In genomic region chr16:77951788-77952187, GRCh38 we compare ENCODE assay signal across 8 cellular contexts.
DNase-seq lines count a peak whose midpoint lies in the region; ATAC-seq, FAIRE-seq and TF ChIP-seq lines count a peak whose summit lies in the region.

No MANE protein-coding gene starts in this region.

- no peaks in the 10 kb centered on the region; the same call in 2 of the 3 replicates for H3K9me3 ChIP-seq in GM12878 (replicated peaks; ENCODE audit: control insufficient read depth, insufficient read depth, low read length)
- H3K9me3 ChIP-seq in adrenal gland (replicated peaks in 1 of 3), result no peaks in the 10 kb centered on the region

- H3K36me3 ChIP-seq in GM12878 (ENCODE audit: control insufficient read depth in 2 of 2, insufficient read depth in 2 of 2, low read length in 1 of 2) (no peaks in the 10 kb centered on the region), adrenal gland (replicated peaks in 1 of 2) (no peaks in the 10 kb centered on the region)

- FAIRE-seq in GM12878 (lab: Jason Lieb, UNC), result no peak

- no peak overlapping the region for H3K27ac Mint-ChIP-seq in progenitor cell of endocrine pancreas
- H3K27ac Mint-ChIP-seq in activated CD4-positive, alpha-beta memory T cell treated with anti-CD3 and anti-CD28 coated beads, Interleukin-2, amount 10 ng/mL, durations not matched to agents 7 days and 5 days, result no peak overlapping the region

- no peak for TF ChIP-seq EP300 in GM12878 (IDR thresholded peaks at IDR 0.05; ENCODE audit: borderline replicate concordance in 1 of 2, control insufficient read depth in 1 of 2, low read depth in 2 of 2, low read length in 2 of 2)

- RAD21 ChIA-PET in GM12878 (lab: Charles Lee; ENCODE audit: unreplicated experiment), result interaction anchor here (1.0 to 4.1 kb wide), 3 partner anchors 15 to 51 kb away, joined by 4 to 17 read pairs (median 11); no protein-coding TSS in a partner anchor

- H3K27me3 Mint-ChIP-seq in progenitor cell of endocrine pancreas, result no peaks in the 10 kb centered on the region
- H3K27me3 Mint-ChIP-seq in activated CD4-positive, alpha-beta memory T cell treated with anti-CD3 and anti-CD28 coated beads, Interleukin-2, amount 10 ng/mL, durations not matched to agents 7 days and 5 days, result peaks cover 4% of the 10 kb centered on the region

- no peak overlapping the region for H2AFZ ChIP-seq in GM12878 (ENCODE audit: control insufficient read depth, low read depth, low read length)

- no peak overlapping the region for H3K4me2 ChIP-seq in GM12878 (ENCODE audit: control insufficient read depth, insufficient read depth)

- no peak overlapping the region for H3K9ac ChIP-seq in GM12878 (ENCODE audit: control insufficient read depth, insufficient read depth, low read length)

- peaks cover 9% of the 10 kb centered on the region for H3K4me1 Mint-ChIP-seq in progenitor cell of endocrine pancreas (ENCODE audit: low read depth)
- H3K4me1 Mint-ChIP-seq in activated CD4-positive, alpha-beta memory T cell treated with anti-CD3 and anti-CD28 coated beads, Interleukin-2, amount 10 ng/mL, durations not matched to agents 7 days and 5 days, result no peaks in the 10 kb centered on the region

- SMC1A ChIA-PET in GM12878 (lab: Charles Lee; ENCODE audit: uncharacterized antibody, unreplicated experiment), result interaction anchor here (0.6 to 2.0 kb wide), 6 partner anchors 16 to 276 kb away, joined by 3 to 4 read pairs (median 3); no protein-coding TSS in a partner anchor

- TF ChIP-seq POLR2A in GM12878 (IDR thresholded peaks at IDR 0.05; ENCODE audit: low read depth, low read length), result no peak
- no peak for TF ChIP-seq POLR2A in adrenal gland (IDR thresholded peaks at IDR 0.05)

- WGBS in GM12878 (ENCODE audit: insufficient coverage, insufficient replicate concordance, low lambda C conversion rate, missing lambda C conversion rate), result 0% methylated on average over 2 of the region's 2 CpGs
- 26 to 38% (median 31%) methylated on average over 2 of the region's 2 CpGs for WGBS in adrenal gland, 4 donors

- no peaks in the 10 kb centered on the region for H3K36me3 Mint-ChIP-seq in progenitor cell of endocrine pancreas (ENCODE audit: insufficient read depth)
- no peaks in the 10 kb centered on the region for H3K36me3 Mint-ChIP-seq in activated CD4-positive, alpha-beta memory T cell treated with anti-CD3 and anti-CD28 coated beads, Interleukin-2, amount 10 ng/mL, durations not matched to agents 7 days and 5 days (ENCODE audit: low read depth)

- no peaks in the 10 kb centered on the region for H3K79me2 ChIP-seq in GM12878 (ENCODE audit: control insufficient read depth, insufficient read depth, low read length)

- ATAC-seq in GM12878 (peak; percentile 73), left cardiac atrium (no peak)

- TF ChIP-seq CTCF in GM12878 (IDR thresholded peaks at IDR 0.05 in 2 of 3, conservative IDR thresholded peaks at IDR 0.05 in 1 of 3; ENCODE audit: control insufficient read depth in 2 of 3, extremely low read depth in 1 of 3, insufficient read depth in 1 of 3, low read depth in 3 of 3, low read length in 3 of 3) (peak; percentile 55 to 57 (median 56); a peak in 4 of 6 replicates), progenitor cell of endocrine pancreas (IDR thresholded peaks at IDR 0.05; ENCODE audit: unreplicated experiment) (peak; percentile 55), adrenal gland (IDR thresholded peaks at IDR 0.05) (peak in 3 of 6 experiments; percentile 13 to 34 (median 26))

- H3K4me3 ChIP-seq in GM12878, result no peak overlapping the region
- no peak overlapping the region for H3K4me3 ChIP-seq in adrenal gland

- CTCF ChIA-PET in GM12878 (lab: Yijun Ruan, JAX), result interaction anchor here (0.8 to 3.4 kb wide), 7 partner anchors 12 to 51 kb away, joined by 3 to 22 read pairs (median 5); no protein-coding TSS in a partner anchor
- CTCF ChIA-PET in activated CD4-positive, alpha-beta memory T cell treated with anti-CD3 and anti-CD28 coated beads, Interleukin-2, amount 10 ng/mL, durations not matched to agents 7 days and 5 days (lab: Charles Lee), result interaction anchor here (0.9 to 1.1 kb wide), 2 partner anchors 8 to 51 kb away, joined by 4 read pairs; no protein-coding TSS in a partner anchor

- no peak overlapping the region for H3K27ac ChIP-seq in GM12878 (ENCODE audit: control insufficient read depth, insufficient read depth)
- no peak overlapping the region for H3K27ac ChIP-seq in adrenal gland

- TF ChIP-seq RAD21 in GM12878 (IDR thresholded peaks at IDR 0.05; ENCODE audit: insufficient read depth, low read depth, low read length), result peak; percentile 78

- BruUV-seq in GM12878 (replicated peaks; lab: Mats Ljungman, UMichigan), result no TSS peak

- in situ Hi-C loops in GM12878 (cut with MboI), result no loop called here

- H3K4me3 Mint-ChIP-seq in progenitor cell of endocrine pancreas (ENCODE audit: low read depth), result no peak overlapping the region
- H3K4me3 Mint-ChIP-seq in activated CD4-positive, alpha-beta memory T cell treated with anti-CD3 and anti-CD28 coated beads, Interleukin-2, amount 10 ng/mL, durations not matched to agents 7 days and 5 days, result no peak overlapping the region

- intact Hi-C loops in GM12878 (cut with micrococcal nuclease; ENCODE audit: unreplicated experiment) (loop anchor here (1.0 to 5.0 kb wide), 3 partner anchors 20 to 274 kb away; no protein-coding TSS in a partner anchor), left cardiac atrium (cut with DNase I) (no loop called here), adrenal gland (cut with DNase I) (no loop called here)

- H3K9me3 Mint-ChIP-seq in progenitor cell of endocrine pancreas (ENCODE audit: low read depth), result no peaks in the 10 kb centered on the region
- no peaks in the 10 kb centered on the region for H3K9me3 Mint-ChIP-seq in activated CD4-positive, alpha-beta memory T cell treated with anti-CD3 and anti-CD28 coated beads, Interleukin-2, amount 10 ng/mL, durations not matched to agents 7 days and 5 days

- DNase-seq in NCI-H1694 (lab: John Stamatoyannopoulos, UW), result peak; percentile 3
- DNase-seq in NCI-H1694 treated with DMSO at 0.1 percent for 48 hours (lab: John Stamatoyannopoulos, UW), result no peak
- peak; percentile 33 for DNase-seq in NCI-H1436 treated with DMSO at 0.1 percent for 48 hours (lab: John Stamatoyannopoulos, UW)
- peak; percentile 21 for DNase-seq in GM12878 (ENCODE audit: low read depth, low spot score)
- no peak for DNase-seq in progenitor cell of endocrine pancreas (ENCODE audit: low spot score, unreplicated experiment)
- no peak for DNase-seq in activated CD4-positive, alpha-beta memory T cell treated with anti-CD3 and anti-CD28 coated beads, Interleukin-2, amount 10 ng/mL, durations not matched to agents 7 days and 5 days
- no peak for DNase-seq in left cardiac atrium
- DNase-seq in adrenal gland, result no peak

- POLR2A ChIA-PET in GM12878 (lab: Charles Lee), result no interaction called here
- POLR2A ChIA-PET in activated CD4-positive, alpha-beta memory T cell treated with anti-CD3 and anti-CD28 coated beads, Interleukin-2, amount 10 ng/mL, durations not matched to agents 7 days and 5 days (lab: Charles Lee), result no interaction called here

- no peaks in the 10 kb centered on the region for H4K20me1 ChIP-seq in GM12878 (ENCODE audit: control insufficient read depth, insufficient read depth)

- H3K4me1 ChIP-seq in GM12878 (ENCODE audit: control insufficient read depth, insufficient read depth, low read length) (peaks cover 20% of the 10 kb centered on the region), adrenal gland (replicated peaks in 1 of 2) (peaks cover 0 to 3% of the 10 kb centered on the region in 2 donors)

- H3K27me3 ChIP-seq in GM12878 (replicated peaks in 1 of 2; ENCODE audit: control insufficient read depth in 2 of 2, insufficient read depth in 2 of 2, low read length in 1 of 2) (no peaks in the 10 kb centered on the region), adrenal gland (no peaks in the 10 kb centered on the region)

TF ChIP-seq in GM12878, 131 proteins besides CTCF, POLR2A, EP300 and RAD21:
- no peak for TF ChIP-seq NR2C2 (IDR thresholded peaks at IDR 0.05; ENCODE audit: borderline replicate concordance, control insufficient read depth, insufficient read length, low read depth)
- TF ChIP-seq SMC3 (IDR thresholded peaks at IDR 0.05; ENCODE audit: borderline replicate concordance, low read length), result peak; percentile 74

Comparison
In these comparisons a context has a peak if more than half of its experiments do, and no peak if none do; other contexts are left out.
1. DNase-seq: peak in NCI-H1694 (single experiment), NCI-H1436 treated with DMSO at 0.1 percent for 48 hours (single experiment) and GM12878 (single experiment); none in NCI-H1694 treated with DMSO at 0.1 percent for 48 hours (single experiment), progenitor cell of endocrine pancreas (single experiment), activated CD4-positive, alpha-beta memory T cell treated with anti-CD3 and anti-CD28 coated beads, Interleukin-2, amount 10 ng/mL, durations not matched to agents 7 days and 5 days (single experiment), left cardiac atrium (single experiment) and adrenal gland (0 of 7).